20 cellular contexts compared by ENCODE assay signal in the genomic region with DNA sequence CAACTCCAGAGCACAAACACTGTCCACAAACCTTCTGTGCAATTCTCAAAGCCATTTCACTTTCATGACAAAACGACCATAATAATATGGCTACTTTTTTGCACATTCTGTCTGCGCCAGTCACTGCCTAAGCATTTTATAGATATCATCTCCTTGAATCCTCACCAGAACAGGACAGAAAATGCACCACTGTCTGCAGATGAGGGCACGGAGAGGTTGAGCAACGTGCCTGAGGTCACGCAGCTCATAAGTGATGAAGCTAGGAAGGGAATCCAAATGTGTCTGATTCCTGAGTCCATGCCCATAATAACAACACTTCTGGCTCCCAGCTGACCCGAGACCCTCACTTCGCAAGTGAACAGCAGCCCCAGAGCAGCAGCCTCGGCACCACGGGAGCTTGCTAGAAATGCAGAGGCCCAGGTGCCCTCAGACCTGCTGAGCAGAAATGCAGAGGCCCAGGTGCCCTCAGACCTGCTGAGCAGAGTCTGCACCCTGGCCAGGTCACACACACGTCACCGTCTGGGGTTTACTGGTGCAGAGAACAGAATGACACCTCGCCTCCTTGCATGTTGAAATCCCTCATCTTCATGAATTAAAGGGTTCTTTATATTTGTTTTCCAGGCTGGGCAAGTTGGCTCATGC.
DNase-seq lines count a peak whose midpoint lies in the region; ATAC-seq and TF ChIP-seq lines count a peak whose summit lies in the region.
"Had no signal": no experiment of that assay in that cellular context is flagged by ENCODE, and none has a peak within 500 bp of the region (broad histone marks: within the 10 kb centered on the region; RNA-seq: fewer than 3 reads in every experiment).

No MANE protein-coding gene starts in this region.

- H3K4me1 Mint-ChIP-seq in CD14-positive monocyte = no peaks in the 10 kb centered on the region
- H3K4me1 Mint-ChIP-seq: CD4-positive, CD25-positive, alpha-beta regulatory T cell; CD8-positive, alpha-beta memory T cell had no signal

- peaks cover 2 to 16% (median 12%) of the 10 kb centered on the region in 7 donors for H3K9me3 Mint-ChIP-seq in CD14-positive monocyte

- peaks cover 6 to 13% (median 7%) of the 10 kb centered on the region in 3 donors for H3K27me3 Mint-ChIP-seq in CD14-positive monocyte (ENCODE audit: low read depth in 3 of 3)

- no peaks in the 10 kb centered on the region for H3K36me3 Mint-ChIP-seq in CD14-positive monocyte
- H3K36me3 Mint-ChIP-seq: CD4-positive, CD25-positive, alpha-beta regulatory T cell; CD8-positive, alpha-beta memory T cell had no signal

- DNase-seq in activated effector memory CD4-positive, alpha-beta T cell treated with anti-CD3 and anti-CD28 coated beads, Interleukin-2, amount 50 U/mL, for 16 hours = peak; percentile 31
- no peak for DNase-seq in activated effector memory CD4-positive, alpha-beta T cell treated with Interleukin-2 at 50 U/mL for 16 hours
- DNase-seq in CD14-positive monocyte (ENCODE audit: low spot score) (peak; percentile 32), foreskin keratinocyte (peak; percentile 33), anterior cingulate cortex (lab: John Stamatoyannopoulos, UW) (no peak), NCI-H524 treated with DMSO at 0.1 percent for 48 hours (lab: John Stamatoyannopoulos, UW) (no peak), islet precursor cell (no peak)
- DNase-seq: AML-193; CD4-positive, CD25-positive, alpha-beta regulatory T cell; CD8-positive, alpha-beta memory T cell; COR-L47; DMS 273 treated with DMSO at 0.1 percent for 48 hours; DMS53; GM23248; HCEC 1CT; IMR-90 had no signal

- intact Hi-C loops in CD14-positive monocyte (cut with micrococcal nuclease) = no loop called here

- peaks cover 13% of the 10 kb centered on the region for H3K4me1 ChIP-seq in foreskin keratinocyte

- TF ChIP-seq CTCF in CD14-positive monocyte (IDR thresholded peaks at IDR 0.05) (no peak), foreskin keratinocyte (conservative IDR thresholded peaks at IDR 0.05) (no peak)

- ATAC-seq in foreskin keratinocyte = peak; percentile 13
- ATAC-seq: A549, K562 had no signal

- no peak overlapping the region for H3K27ac Mint-ChIP-seq in CD14-positive monocyte
- H3K27ac Mint-ChIP-seq: CD4-positive, CD25-positive, alpha-beta regulatory T cell; CD8-positive, alpha-beta memory T cell had no signal

- peaks cover 2% of the 10 kb centered on the region for H3K27me3 ChIP-seq in foreskin keratinocyte

- H3K4me3 Mint-ChIP-seq in CD14-positive monocyte = no peak overlapping the region
- H3K4me3 Mint-ChIP-seq: CD4-positive, CD25-positive, alpha-beta regulatory T cell; CD8-positive, alpha-beta memory T cell had no signal

- peak overlapping the region; percentile 51 for H3K27ac ChIP-seq in foreskin keratinocyte
- H3K27ac ChIP-seq: 22Rv1, A549, GM23248, HL-60 had no signal

Comparison
In these comparisons a context has a peak if more than half of its experiments do, and no peak if none do; other contexts are left out.
1. DNase-seq: peak in activated effector memory CD4-positive, alpha-beta T cell treated with anti-CD3 and anti-CD28 coated beads, Interleukin-2, amount 50 U/mL, for 16 hours (single experiment), CD14-positive monocyte (single experiment) and foreskin keratinocyte (2 of 2); none in activated effector memory CD4-positive, alpha-beta T cell treated with Interleukin-2 at 50 U/mL for 16 hours (single experiment), anterior cingulate cortex (0 of 58), NCI-H524 treated with DMSO at 0.1 percent for 48 hours (single experiment) and islet precursor cell (single experiment).